Comparison of ENCODE assay signal across 17 cellular contexts in the genomic region with DNA sequence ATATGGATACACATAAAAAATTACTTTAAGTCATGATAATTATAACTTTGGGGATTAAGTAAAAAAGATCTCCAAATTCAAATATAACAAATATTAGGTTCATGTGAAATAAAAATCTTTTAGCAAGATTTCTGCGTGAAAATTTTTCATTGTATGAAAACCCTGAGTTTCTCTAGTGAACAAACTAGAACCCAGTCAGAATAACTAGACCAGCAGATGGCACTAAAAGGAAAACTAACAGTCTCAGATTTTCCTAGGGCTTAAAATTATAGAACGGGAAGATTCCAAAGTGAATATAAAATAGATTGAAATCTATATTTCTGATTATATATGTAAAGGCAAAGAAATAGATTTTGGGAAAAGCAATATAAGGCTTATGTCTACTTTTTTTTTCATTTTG. TPM values are rescaled to one million over a fixed set of nuclear protein-coding genes. Genes with fewer than 3 reads are reported as not detected.
A peak's percentile ranks its signal among the peaks of the same experiment; 100 is the strongest.
DNase-seq lines count a peak whose midpoint lies in the region; ATAC-seq, FAIRE-seq and TF ChIP-seq lines count a peak whose summit lies in the region.
"Had no signal": no experiment of that assay in that cellular context is flagged by ENCODE, and none has a peak within 500 bp of the region (broad histone marks: within the 10 kb centered on the region; RNA-seq: fewer than 3 reads in every experiment).

No MANE protein-coding gene starts in this region.

- no peak for TF ChIP-seq CTCF in endothelial cell (IDR thresholded peaks at IDR 0.05; ENCODE audit: unreplicated experiment)

- H3K27me3 Mint-ChIP-seq in endothelial cell (ENCODE audit: unreplicated experiment), result no peaks in the 10 kb centered on the region

- no peak overlapping the region for H3K4me3 Mint-ChIP-seq in endothelial cell (ENCODE audit: unreplicated experiment)
- H3K4me3 Mint-ChIP-seq: activated T-cell treated with anti-CD3 and anti-CD28 coated beads, Interleukin-2, amount 50 U/mL, for 72 hours had no signal

- DNase-seq in NCI-H345 treated with DMSO at 0.1 percent for 48 hours (lab: John Stamatoyannopoulos, UW; ENCODE audit: unreplicated experiment) (peak; percentile 8), NCI-H345 (lab: John Stamatoyannopoulos, UW) (no peak), NCI-H748 treated with DMSO at 0.1 percent for 48 hours (lab: John Stamatoyannopoulos, UW) (peak; percentile 23), superior temporal gyrus (ENCODE audit: extremely low spot score) (peak; percentile 51), endothelial cell (ENCODE audit: low spot score) (no peak)
- no peak for DNase-seq in stimulated activated CD4-positive, alpha-beta T cell treated with anti-CD3 and anti-CD28 coated beads, Interleukin-12 subunit alpha, Interleukin-12 subunit beta, amount 100 ng/mL, for 4 hours
- DNase-seq: activated CD4-positive, alpha-beta T cell treated with anti-CD3 and anti-CD28 coated beads for 1 hour; activated T-cell treated with anti-CD3 and anti-CD28 coated beads, Interleukin-2, amount 50 U/mL, for 72 hours; cortex of kidney; DND-41; mesenchymal stem cell; NCI-H187; thyroid gland had no signal

- H3K36me3 Mint-ChIP-seq in endothelial cell (ENCODE audit: low read depth, unreplicated experiment), result no peaks in the 10 kb centered on the region

- peak; percentile 43 for FAIRE-seq in endometrium (lab: Jason Lieb, UNC)
- FAIRE-seq: GM12878, K562 had no signal

- ATAC-seq in GM18498 (IDR thresholded peaks at IDR 0.05; ENCODE audit: unreplicated experiment), result no peak
- ATAC-seq: activated T-cell treated with anti-CD3 and anti-CD28 coated beads, Interleukin-2, amount 50 U/mL, for 72 hours; GM12878; K562 had no signal

- no peak overlapping the region for H3K27ac Mint-ChIP-seq in endothelial cell (ENCODE audit: unreplicated experiment)
- H3K27ac Mint-ChIP-seq: activated T-cell treated with anti-CD3 and anti-CD28 coated beads, Interleukin-2, amount 50 U/mL, for 72 hours had no signal

- H3K9me3 Mint-ChIP-seq in endothelial cell (ENCODE audit: unreplicated experiment), result no peaks in the 10 kb centered on the region
- H3K9me3 Mint-ChIP-seq: activated T-cell treated with anti-CD3 and anti-CD28 coated beads, Interleukin-2, amount 50 U/mL, for 72 hours had no signal

- H3K4me1 Mint-ChIP-seq in endothelial cell (ENCODE audit: unreplicated experiment), result no peaks in the 10 kb centered on the region

RNA-seq across cellular contexts. Expression of a gene that starts 43.3 kb away (rescaled TPM):
- 0.85 TPM for total RNA-seq in endothelial cell (ENCODE audit: unreplicated experiment)
- total RNA-seq: activated T-cell treated with anti-CD3 and anti-CD28 coated beads, Interleukin-2, amount 50 U/mL, for 72 hours; GM12878 had no signal

Comparison
In these comparisons a context has a peak if more than half of its experiments do, and no peak if none do; other contexts are left out.
1. DNase-seq: peak in NCI-H345 treated with DMSO at 0.1 percent for 48 hours (single experiment), NCI-H748 treated with DMSO at 0.1 percent for 48 hours (single experiment) and superior temporal gyrus (single experiment); none in NCI-H345 (single experiment), stimulated activated CD4-positive, alpha-beta T cell treated with anti-CD3 and anti-CD28 coated beads, Interleukin-12 subunit alpha, Interleukin-12 subunit beta, amount 100 ng/mL, for 4 hours (single experiment) and endothelial cell (single experiment).